Comparison of ENCODE assay signal across 19 cellular contexts in the genomic region with DNA sequence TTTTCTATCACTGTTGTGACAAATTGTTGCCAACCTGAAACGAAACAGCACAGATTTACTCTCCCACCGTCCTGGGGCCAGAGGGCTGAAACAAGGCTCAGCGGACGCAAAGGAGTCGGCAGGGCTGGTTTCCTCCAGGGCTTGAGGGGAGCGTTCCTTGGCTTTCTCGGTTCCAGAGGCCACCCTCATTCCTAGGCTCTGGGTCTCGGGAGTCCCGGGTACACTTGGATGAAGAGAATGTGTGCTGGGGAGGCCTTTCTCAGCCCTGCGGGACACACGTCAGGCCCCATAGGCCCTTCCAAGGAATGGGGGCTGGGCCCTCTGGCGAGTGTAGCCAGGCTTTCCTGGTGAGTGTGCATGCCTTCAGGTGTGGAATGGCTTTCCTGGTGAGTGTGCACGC.
"Had no signal": no experiment of that assay in that cellular context is flagged by ENCODE, and none has a peak within 500 bp of the region (broad histone marks: within the 10 kb centered on the region; RNA-seq: fewer than 3 reads in every experiment).

No MANE protein-coding gene starts in this region.

- H3K4me3 Mint-ChIP-seq: activated T-helper 17 cell treated with anti-CD3 and anti-CD28 coated beads, Interleukin-2, amount 50 U/mL, for 72 hours; effector memory CD8-positive, alpha-beta T cell; neural progenitor cell; stimulated activated effector memory CD8-positive, alpha-beta T cell treated with anti-CD3 and anti-CD28 coated beads, Interleukin-12 subunit alpha, Interleukin-12 subunit beta, amount 100 ng/mL, for 72 hours had no signal

- H3K9me3 ChIP-seq: adrenal gland, esophagus squamous epithelium, heart right ventricle, psoas muscle, thoracic aorta, upper lobe of left lung had no signal

- H3K4me3 ChIP-seq: adrenal gland, esophagus squamous epithelium, heart right ventricle, neural progenitor cell, psoas muscle, smooth muscle cell, thoracic aorta, upper lobe of left lung had no signal

- H3K27me3 ChIP-seq: adrenal gland, esophagus squamous epithelium, heart right ventricle, neural progenitor cell, upper lobe of left lung had no signal

- H3K4me1 Mint-ChIP-seq: activated T-helper 17 cell treated with anti-CD3 and anti-CD28 coated beads, Interleukin-2, amount 50 U/mL, for 72 hours; stimulated activated effector memory CD8-positive, alpha-beta T cell treated with anti-CD3 and anti-CD28 coated beads, Interleukin-12 subunit alpha, Interleukin-12 subunit beta, amount 100 ng/mL, for 72 hours had no signal

- H3K36me3 Mint-ChIP-seq: neural progenitor cell; stimulated activated effector memory CD8-positive, alpha-beta T cell treated with anti-CD3 and anti-CD28 coated beads, Interleukin-12 subunit alpha, Interleukin-12 subunit beta, amount 100 ng/mL, for 72 hours had no signal

- H3K4me1 ChIP-seq: neural progenitor cell, psoas muscle had no signal

- DNase-seq: activated CD4-positive, alpha-beta T cell treated with anti-CD3 and anti-CD28 coated beads for 1 hour; activated CD8-positive, alpha-beta memory T cell treated with anti-CD3 and anti-CD28 coated beads for 24 hours; activated CD8-positive, alpha-beta memory T cell treated with anti-CD3 and anti-CD28 coated beads, Interleukin-2, amount 50 U/mL, for 48 hours; activated naive CD4-positive, alpha-beta T cell treated with anti-CD3 and anti-CD28 coated beads, Interleukin-2, amount 50 U/mL, for 16 hours; dermis blood vessel endothelial cell; effector memory CD8-positive, alpha-beta T cell; esophagus squamous epithelium; heart right ventricle; mammary epithelial cell; stimulated activated CD4-positive, alpha-beta T cell treated with anti-CD3 and anti-CD28 coated beads, Interleukin-4, amount 100 ng/mL, for 24 hours; T1000 had no signal

- H3K9me3 Mint-ChIP-seq: activated T-helper 17 cell treated with anti-CD3 and anti-CD28 coated beads, Interleukin-2, amount 50 U/mL, for 72 hours; effector memory CD8-positive, alpha-beta T cell; neural progenitor cell; stimulated activated effector memory CD8-positive, alpha-beta T cell treated with anti-CD3 and anti-CD28 coated beads, Interleukin-12 subunit alpha, Interleukin-12 subunit beta, amount 100 ng/mL, for 72 hours had no signal

- H3K27ac Mint-ChIP-seq: activated T-helper 17 cell treated with anti-CD3 and anti-CD28 coated beads, Interleukin-2, amount 50 U/mL, for 72 hours; effector memory CD8-positive, alpha-beta T cell; neural progenitor cell; stimulated activated effector memory CD8-positive, alpha-beta T cell treated with anti-CD3 and anti-CD28 coated beads, Interleukin-12 subunit alpha, Interleukin-12 subunit beta, amount 100 ng/mL, for 72 hours had no signal

- H3K27ac ChIP-seq: adrenal gland, esophagus squamous epithelium, heart right ventricle, neural progenitor cell, psoas muscle, thoracic aorta, upper lobe of left lung had no signal

- H3K36me3 ChIP-seq: adrenal gland, esophagus squamous epithelium, heart right ventricle, neural progenitor cell, thoracic aorta, upper lobe of left lung had no signal
